Comparison of ENCODE assay signal across 8 cellular contexts in the genomic region with DNA sequence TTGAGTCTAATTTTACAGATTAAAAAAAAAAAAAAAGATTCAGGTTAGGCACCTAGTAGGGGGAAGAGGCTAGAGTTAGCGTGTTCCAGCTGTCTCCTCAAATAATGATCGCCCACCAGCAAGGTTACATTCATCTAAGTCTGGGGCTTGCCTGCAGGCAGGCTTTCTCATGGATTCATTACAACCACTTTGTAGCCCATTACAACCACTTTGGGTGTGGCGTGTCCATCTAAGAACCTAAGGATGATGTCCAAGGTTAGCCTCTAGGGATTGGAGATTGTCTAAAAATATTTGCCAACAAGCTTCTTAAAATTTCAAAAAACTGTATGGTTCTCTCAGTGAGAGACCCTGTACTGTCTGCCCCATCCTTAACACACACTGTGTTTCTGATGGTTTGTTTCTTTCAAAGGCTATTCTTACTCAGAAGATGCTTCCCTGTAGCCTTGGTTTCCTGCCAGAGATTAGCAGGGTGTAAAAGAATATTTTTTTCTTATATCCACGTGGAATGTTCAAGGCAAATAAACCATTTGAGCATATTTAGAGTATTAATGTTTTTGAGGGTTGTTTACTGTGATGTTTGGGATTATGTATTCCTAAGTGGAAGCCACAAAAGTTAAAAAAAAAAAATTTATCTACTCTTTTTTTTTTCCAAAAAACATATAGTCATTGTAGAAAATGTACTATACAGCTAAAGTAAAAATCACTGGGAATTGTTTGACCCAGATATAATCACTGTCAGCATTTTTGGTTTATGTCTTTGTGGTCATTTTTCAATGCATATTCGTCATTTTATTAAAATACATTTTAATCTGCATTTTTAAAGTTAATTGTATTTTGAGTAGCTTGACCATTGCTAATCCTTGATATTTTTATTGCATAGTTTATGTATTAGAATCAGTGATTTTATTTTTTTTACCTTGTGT. TPM values are rescaled to one million over a fixed set of nuclear protein-coding genes. Genes with fewer than 3 reads are reported as not detected.
A peak's percentile ranks its signal among the peaks of the same experiment; 100 is the strongest.
DNase-seq lines count a peak whose midpoint lies in the region; ATAC-seq, FAIRE-seq and TF ChIP-seq lines count a peak whose summit lies in the region.

No MANE protein-coding gene starts in this region.

- H4K20me1 ChIP-seq in astrocyte (ENCODE audit: insufficient read depth, low read length): peaks cover 30% of the 10 kb centered on the region

- FAIRE-seq in astrocyte (lab: Jason Lieb, UNC): no peak

- H3K9me3 ChIP-seq in astrocyte (ENCODE audit: insufficient read depth, low read depth, low read length): no peaks in the 10 kb centered on the region
- no peaks in the 10 kb centered on the region for H3K9me3 ChIP-seq in lower lobe of right lung

- H3K27ac ChIP-seq in ACC112 (ENCODE audit: low read depth, low read length) (peak overlapping the region; percentile 73), astrocyte (ENCODE audit: low read depth, low read length) (peak overlapping the region; percentile 89), lower lobe of right lung (peak overlapping the region; percentile 99)

- H3K36me3 ChIP-seq in ACC112 (ENCODE audit: insufficient read depth, low read length): peaks cover 11% of the 10 kb centered on the region
- H3K36me3 ChIP-seq in astrocyte (ENCODE audit: insufficient read depth, low read length): peaks cover 12% of the 10 kb centered on the region
- peaks cover 16% of the 10 kb centered on the region for H3K36me3 ChIP-seq in lower lobe of right lung

- peaks cover 53% of the 10 kb centered on the region for H3K4me1 ChIP-seq in ACC112 (ENCODE audit: control insufficient read depth, insufficient read depth, low read length, unreplicated experiment)
- peaks cover 33% of the 10 kb centered on the region for H3K4me1 ChIP-seq in astrocyte (ENCODE audit: insufficient read depth, low read length)
- peaks cover 58% of the 10 kb centered on the region for H3K4me1 ChIP-seq in lower lobe of right lung

- peak overlapping the region; percentile 89 for H3K4me2 ChIP-seq in astrocyte (ENCODE audit: low read length)

- H3K36me3 Mint-ChIP-seq in astrocyte (ENCODE audit: low read depth, unreplicated experiment): peaks cover 10% of the 10 kb centered on the region

- peaks cover 45% of the 10 kb centered on the region for H3K4me1 Mint-ChIP-seq in astrocyte (ENCODE audit: low read depth, unreplicated experiment)

- H3K27me3 ChIP-seq in ACC112 (ENCODE audit: insufficient read depth, low read length) (no peaks in the 10 kb centered on the region), astrocyte (ENCODE audit: insufficient read depth, low read length) (no peaks in the 10 kb centered on the region), lower lobe of right lung (ENCODE audit: low read depth) (no peaks in the 10 kb centered on the region)

- peak overlapping the region; percentile 95 for H3K9ac ChIP-seq in astrocyte (ENCODE audit: low read length)

- peak overlapping the region; percentile 87 for H3K4me3 ChIP-seq in ACC112 (ENCODE audit: low read depth, low read length)
- peak overlapping the region; percentile 89 for H3K4me3 ChIP-seq in astrocyte (ENCODE audit: insufficient read depth, low read depth, low read length)
- peak overlapping the region; percentile 100 for H3K4me3 ChIP-seq in lower lobe of right lung

- peak overlapping the region; percentile 81 for H3K27ac Mint-ChIP-seq in astrocyte (ENCODE audit: unreplicated experiment)

- peak overlapping the region; percentile 98 for H3K4me3 Mint-ChIP-seq in astrocyte (ENCODE audit: unreplicated experiment)

- TF ChIP-seq CTCF in astrocyte (IDR thresholded peaks at IDR 0.05; ENCODE audit: insufficient read depth, low read depth, low read length): no peak
- no peak for TF ChIP-seq CTCF in lower lobe of right lung (IDR thresholded peaks at IDR 0.05)

- H3K27me3 Mint-ChIP-seq in astrocyte (ENCODE audit: low read depth, unreplicated experiment): no peaks in the 10 kb centered on the region

- H3K79me2 ChIP-seq in ACC112 (ENCODE audit: control insufficient read depth, insufficient read depth, low read length, unreplicated experiment) (peaks cover 70% of the 10 kb centered on the region), astrocyte (ENCODE audit: insufficient read depth, low read length) (peaks cover 65% of the 10 kb centered on the region)

- intact Hi-C loops in lower lobe of right lung (cut with DNase I): no loop called here
- intact Hi-C loops in posterior cingulate gyrus (cut with DNase I): loop anchor here (10.0 kb wide), 1 partner anchor 349 kb away; a partner anchor contains a TSS

- H3K9me3 Mint-ChIP-seq in astrocyte (ENCODE audit: unreplicated experiment): no peaks in the 10 kb centered on the region

- peak; percentile 6 for DNase-seq in HT-29 (ENCODE audit: low spot score)
- no peak for DNase-seq in astrocyte (ENCODE audit: low read depth)
- DNase-seq in lower lobe of right lung: no peak
- DNase-seq in posterior cingulate gyrus: no peak
- DNase-seq in HuH-7.5 (ENCODE audit: low spot score): no peak
- DNase-seq in A172 (ENCODE audit: low spot score): no peak
- no peak for DNase-seq in stimulated activated CD4-positive, alpha-beta T cell treated with anti-CD3 and anti-CD28 coated beads, Interleukin-2, amount 100 ng/mL, for 24 hours

- H2AFZ ChIP-seq in ACC112 (ENCODE audit: low read length, unreplicated experiment) (no peak overlapping the region), astrocyte (ENCODE audit: low read depth, low read length) (no peak overlapping the region)

- ATAC-seq in lower lobe of right lung: no peak

RNA-seq across cellular contexts. Expression of a gene that starts 1.7 kb away (rescaled TPM):
- total RNA-seq in HT-29 (2014; rRNA removed; shearing (Covaris generic)): 181 and 190 TPM in 2 replicates
- total RNA-seq in astrocyte: 561 and 591 TPM in 2 replicates
- total RNA-seq in lower lobe of right lung: 437 TPM
- 265 and 340 TPM in 2 replicates for total RNA-seq in A172 (2014; rRNA removed; shearing (Covaris generic))
